Comparison of ENCODE assay signal across 8 cellular contexts in genomic region chr2:100292022-100292580, GRCh38. TPM values are rescaled to one million over a fixed set of nuclear protein-coding genes. Genes with fewer than 3 reads are reported as not detected.
DNase-seq lines count a peak whose midpoint lies in the region; ATAC-seq and TF ChIP-seq lines count a peak whose summit lies in the region.

No MANE protein-coding gene starts in this region.

- H3K4me3 ChIP-seq in brain microvascular endothelial cell (ENCODE audit: low read depth, low read length), result no peak overlapping the region

- no peaks in the 10 kb centered on the region for H3K36me3 ChIP-seq in brain microvascular endothelial cell (replicated peaks)

- CTCF ChIA-PET in activated CD8-positive, alpha-beta memory T cell treated with anti-CD3 and anti-CD28 coated beads, Interleukin-2, amount 10 ng/mL, durations not matched to agents 7 days and 5 days (lab: Charles Lee), result interaction anchor here (1.0 to 1.8 kb wide), 3 partner anchors 18 to 89 kb away, joined by 4 to 6 read pairs (median 5); no protein-coding TSS in a partner anchor

- H3K36me3 Mint-ChIP-seq in activated CD8-positive, alpha-beta memory T cell treated with anti-CD3 and anti-CD28 coated beads, Interleukin-2, amount 10 ng/mL, durations not matched to agents 7 days and 5 days, result no peaks in the 10 kb centered on the region

- peaks cover 8% of the 10 kb centered on the region for H3K4me1 Mint-ChIP-seq in activated CD8-positive, alpha-beta memory T cell treated with anti-CD3 and anti-CD28 coated beads, Interleukin-2, amount 10 ng/mL, durations not matched to agents 7 days and 5 days

- no peaks in the 10 kb centered on the region for H3K9me3 Mint-ChIP-seq in activated CD8-positive, alpha-beta memory T cell treated with anti-CD3 and anti-CD28 coated beads, Interleukin-2, amount 10 ng/mL, durations not matched to agents 7 days and 5 days (ENCODE audit: low read depth)

- H3K27me3 ChIP-seq in brain microvascular endothelial cell (replicated peaks), result no peaks in the 10 kb centered on the region

- H3K27ac ChIP-seq in brain microvascular endothelial cell, result peak overlapping the region; percentile 61

- peaks cover 9% of the 10 kb centered on the region for H3K27me3 Mint-ChIP-seq in activated CD8-positive, alpha-beta memory T cell treated with anti-CD3 and anti-CD28 coated beads, Interleukin-2, amount 10 ng/mL, durations not matched to agents 7 days and 5 days

- in situ Hi-C loops in brain microvascular endothelial cell (cut with HindIII; ENCODE audit: low pct_ligation_motif_present, low sequenced_read_pairs), result no loop called here

- no peak overlapping the region for H3K27ac Mint-ChIP-seq in activated CD8-positive, alpha-beta memory T cell treated with anti-CD3 and anti-CD28 coated beads, Interleukin-2, amount 10 ng/mL, durations not matched to agents 7 days and 5 days

- no peak overlapping the region for H3K4me3 Mint-ChIP-seq in activated CD8-positive, alpha-beta memory T cell treated with anti-CD3 and anti-CD28 coated beads, Interleukin-2, amount 10 ng/mL, durations not matched to agents 7 days and 5 days

- peak; percentile 69 for DNase-seq in activated CD8-positive, alpha-beta memory T cell treated with anti-CD3 and anti-CD28 coated beads, Interleukin-2, amount 10 ng/mL, durations not matched to agents 7 days and 5 days
- no peak for DNase-seq in activated CD8-positive, alpha-beta memory T cell treated with anti-CD3 and anti-CD28 coated beads for 24 hours
- peak; percentile 1 for DNase-seq in SHP77 treated with DMSO at 0.1 percent for 48 hours (lab: John Stamatoyannopoulos, UW)
- peak; percentile 87 for DNase-seq in brain microvascular endothelial cell
- DNase-seq in myocyte (ENCODE audit: low read depth), result peak; percentile 4
- DNase-seq in NCI-H524 treated with DMSO at 0.1 percent for 48 hours (lab: John Stamatoyannopoulos, UW), result no peak
- DNase-seq in retina, result no peak
- DNase-seq in NCI-H146 (lab: John Stamatoyannopoulos, UW), result no peak

- peak; percentile 70 for ATAC-seq in activated CD8-positive, alpha-beta memory T cell treated with anti-CD3 and anti-CD28 coated beads, Interleukin-2, amount 10 ng/mL, durations not matched to agents 7 days and 5 days

- TF ChIP-seq CTCF in brain microvascular endothelial cell (IDR thresholded peaks at IDR 0.05; ENCODE audit: low read depth, low read length, missing control alignments), result peak; percentile 38

RNA-seq across cellular contexts. Expression of gene LONRF2, which starts 30.2 kb away (rescaled TPM):
- under 1 TPM; 0.15 to 0.21 TPM for total RNA-seq in activated CD8-positive, alpha-beta memory T cell treated with anti-CD3 and anti-CD28 coated beads, Interleukin-2, amount 10 ng/mL, durations not matched to agents 7 days and 5 days
- not detected in 2 replicates for total RNA-seq in myocyte
- polyA plus RNA-seq in myocyte (2012), result not detected

Comparison
In these comparisons a context has a peak if more than half of its experiments do, and no peak if none do; other contexts are left out.
1. DNase-seq: peak in activated CD8-positive, alpha-beta memory T cell treated with anti-CD3 and anti-CD28 coated beads, Interleukin-2, amount 10 ng/mL, durations not matched to agents 7 days and 5 days (single experiment), SHP77 treated with DMSO at 0.1 percent for 48 hours (single experiment), brain microvascular endothelial cell (single experiment) and myocyte (single experiment); none in activated CD8-positive, alpha-beta memory T cell treated with anti-CD3 and anti-CD28 coated beads for 24 hours (single experiment), NCI-H524 treated with DMSO at 0.1 percent for 48 hours (single experiment), retina (single experiment) and NCI-H146 (single experiment).